ENCODE assay signal across 8 cellular contexts in genomic region chr6:148758492-148758891, GRCh38. TPM values are rescaled to one million over a fixed set of nuclear protein-coding genes. Genes with fewer than 3 reads are reported as not detected.
DNase-seq lines count a peak whose midpoint lies in the region; ATAC-seq and TF ChIP-seq lines count a peak whose summit lies in the region.

No MANE protein-coding gene starts in this region.

- no peaks in the 10 kb centered on the region for H3K36me3 ChIP-seq in uterus

- peak in 1 of 2 donors; percentile 41 for DNase-seq in activated naive CD4-positive, alpha-beta T cell treated with anti-CD3 and anti-CD28 coated beads, Interleukin-2, amount 50 U/mL, for 72 hours (ENCODE audit: low spot score in 2 of 2)
- DNase-seq in putamen (ENCODE audit: low spot score) (peak; percentile 38), uterus (no peak), NCI-H2107 (lab: John Stamatoyannopoulos, UW) (no peak), NCI-H2227 (lab: John Stamatoyannopoulos, UW; ENCODE audit: unreplicated experiment) (no peak)

- H3K4me3 ChIP-seq in uterus, result no peak overlapping the region

- peaks cover 0 to 5% of the 10 kb centered on the region in 2 donors for H3K4me1 ChIP-seq in uterus

- H3K27ac Mint-ChIP-seq in activated naive CD4-positive, alpha-beta T cell treated with anti-CD3 and anti-CD28 coated beads, Interleukin-2, amount 50 U/mL, for 72 hours, result peak overlapping the region; percentile 1 to 66

- TF ChIP-seq POLR2A in uterus (IDR thresholded peaks at IDR 0.05), result no peak

- H3K36me3 Mint-ChIP-seq in activated naive CD4-positive, alpha-beta T cell treated with anti-CD3 and anti-CD28 coated beads, Interleukin-2, amount 50 U/mL, for 72 hours, result no peaks in the 10 kb centered on the region

- H3K27me3 ChIP-seq in uterus, result no peaks in the 10 kb centered on the region

- no peaks in the 10 kb centered on the region for H3K9me3 ChIP-seq in uterus

- no peak overlapping the region for H3K27ac ChIP-seq in uterus

- ATAC-seq in GM18498 (IDR thresholded peaks at IDR 0.05; ENCODE audit: unreplicated experiment) (peak; percentile 79), GM21390 (IDR thresholded peaks at IDR 0.05; ENCODE audit: unreplicated experiment) (peak; percentile 75), HG03558 (IDR thresholded peaks at IDR 0.05; ENCODE audit: extremely low read depth, unreplicated experiment) (peak; percentile 72)
- peak; percentile 72 to 77 for ATAC-seq in activated naive CD4-positive, alpha-beta T cell treated with anti-CD3 and anti-CD28 coated beads, Interleukin-2, amount 50 U/mL, for 72 hours

- intact Hi-C loops in uterus (cut with DNase I; ENCODE audit: low total_unique reads), result no loop called here

- H3K9me3 Mint-ChIP-seq in activated naive CD4-positive, alpha-beta T cell treated with anti-CD3 and anti-CD28 coated beads, Interleukin-2, amount 50 U/mL, for 72 hours, result no peaks in the 10 kb centered on the region

- TF ChIP-seq CTCF in uterus (IDR thresholded peaks at IDR 0.05), result no peak

RNA-seq across cellular contexts. Expression of gene UST, which starts 11.7 kb away (rescaled TPM):
- under 1 TPM; 0.46 to 0.49 TPM for total RNA-seq in activated naive CD4-positive, alpha-beta T cell treated with anti-CD3 and anti-CD28 coated beads, Interleukin-2, amount 50 U/mL, for 72 hours
- total RNA-seq in uterus, result 10 to 100 TPM in 3 of 4 donors, 1 to 10 TPM in 1; 6.1 to 23.2 (median 17.2) TPM

Comparison
In these comparisons a context has a peak if more than half of its experiments do, and no peak if none do; other contexts are left out.
1. RNA of gene UST, which starts 11.7 kb away (total RNA-seq): 6.1 to 23.2 TPM in uterus; 0.46 to 0.49 TPM in activated naive CD4-positive, alpha-beta T cell treated with anti-CD3 and anti-CD28 coated beads, Interleukin-2, amount 50 U/mL, for 72 hours; every median in the first group is over 4 times any median in the second.
2. Peak in every context shown above with its lines, with median percentiles within 50 percentile points of each other: ATAC-seq.